ENCODE assay signal across 23 cellular contexts in genomic region chr15:60563066-60563465, GRCh38.
A peak's percentile ranks its signal among the peaks of the same experiment; 100 is the strongest.
DNase-seq lines count a peak whose midpoint lies in the region; ATAC-seq, FAIRE-seq and TF ChIP-seq lines count a peak whose summit lies in the region.
"Had no signal": no experiment of that assay in that cellular context is flagged by ENCODE, and none has a peak within 500 bp of the region (broad histone marks: within the 10 kb centered on the region; RNA-seq: fewer than 3 reads in every experiment).

No MANE protein-coding gene starts in this region.

- WGBS in HepG2 (ENCODE audit: low lambda C conversion rate): 90% methylated on average over 4 of the region's 4 CpGs

- in situ Hi-C loops in HepG2 (cut with HindIII; ENCODE audit: extremely low pct_ligation_motif_present, low pct_unique_long_range_greater_than_20kb): no loop called here

- TF ChIP-seq EP300 in HepG2 (IDR thresholded peaks at IDR 0.05; ENCODE audit: low read depth in 2 of 2, low read length in 2 of 2) (no peak), HepG2 (CRISPR knock-in tag; IDR thresholded peaks at IDR 0.05; ENCODE audit: borderline replicate concordance) (no peak)

- no TSS peak for BruUV-seq in HepG2 (replicated peaks; lab: Mats Ljungman, UMichigan)

- FAIRE-seq in HepG2 (lab: Jason Lieb, UNC): no peak
- FAIRE-seq: H54, TTC549 had no signal

- H3K9me3 ChIP-seq in CD8-positive, alpha-beta T cell (ENCODE audit: low read length): no peaks in the 10 kb centered on the region
- no peaks in the 10 kb centered on the region for H3K9me3 ChIP-seq in HepG2 (ENCODE audit: low read length)
- H3K9me3 ChIP-seq: adrenal gland, colonic mucosa had no signal

- ATAC-seq in CD8-positive, alpha-beta T cell: no peak
- no peak for ATAC-seq in activated CD8-positive, alpha-beta T cell treated with anti-CD3 and anti-CD28 coated beads for 36 hours
- ATAC-seq in HepG2 (no peak), HG03025 (IDR thresholded peaks at IDR 0.05; ENCODE audit: low FRiP score, unreplicated experiment) (no peak), HG03196 (IDR thresholded peaks at IDR 0.05; ENCODE audit: unreplicated experiment) (no peak)

- no peaks in the 10 kb centered on the region for H3K36me3 ChIP-seq in CD8-positive, alpha-beta T cell (ENCODE audit: insufficient read depth, low read length)
- H3K36me3 ChIP-seq in HepG2 (replicated peaks in 1 of 2; ENCODE audit: control insufficient read depth in 1 of 2, insufficient read depth in 2 of 2, low read length in 2 of 2): peaks cover 0 to under 1% of the 10 kb centered on the region in 2 experiments; a peak in 2 of 5 replicates
- H3K36me3 ChIP-seq: adrenal gland, colonic mucosa had no signal

- no peak for TF ChIP-seq POLR2A in HepG2 (IDR thresholded peaks at IDR 0.05; ENCODE audit: insufficient read depth in 1 of 2, low read depth in 2 of 2, low read length in 2 of 2)

- no peaks in the 10 kb centered on the region for H3K27me3 ChIP-seq in CD8-positive, alpha-beta T cell (ENCODE audit: insufficient read depth, low read length)
- H3K27me3 ChIP-seq in HepG2 (ENCODE audit: control insufficient read depth in 1 of 2, insufficient read depth in 2 of 2, low read length in 2 of 2): no peaks in the 10 kb centered on the region
- H3K27me3 ChIP-seq: adrenal gland, colonic mucosa had no signal

- H3K4me1 ChIP-seq in CD8-positive, alpha-beta T cell (ENCODE audit: insufficient read depth, low read length): peaks cover 63% of the 10 kb centered on the region
- H3K4me1 ChIP-seq in HepG2 (ENCODE audit: insufficient read depth, low read length): peaks cover 32% of the 10 kb centered on the region
- H3K4me1 ChIP-seq: colonic mucosa had no signal

- no peaks in the 10 kb centered on the region for H3K9me3 Mint-ChIP-seq in activated CD4-positive, alpha-beta T cell treated with anti-CD3 and anti-CD28 coated beads, Interleukin-2, amount 10 ng/mL, durations not matched to agents 24 days and 14 days
- H3K9me3 Mint-ChIP-seq in CD8-positive, alpha-beta T cell: no peaks in the 10 kb centered on the region
- no peaks in the 10 kb centered on the region for H3K9me3 Mint-ChIP-seq in activated CD8-positive, alpha-beta T cell treated with anti-CD3 and anti-CD28 coated beads for 36 hours
- H3K9me3 Mint-ChIP-seq: CD14-positive monocyte; mesothelial cell of epicardium; stimulated activated naive B cell treated with anti-CD40 and anti-IgM and Interleukin-4, amounts not matched to agents 10 μg/mL and 1 μg/mL and 100 μg/mL, for 72 hours had no signal

- intact Hi-C loops in activated CD4-positive, alpha-beta T cell treated with anti-CD3 and anti-CD28 coated beads, Interleukin-2, amount 10 ng/mL, durations not matched to agents 24 days and 14 days (cut with micrococcal nuclease): no loop called here
- intact Hi-C loops in CD8-positive, alpha-beta T cell (cut with DNase I, micrococcal nuclease): loop anchor here in 1 of 2 experiments (1.0 kb wide), 2 partner anchors 8 to 19 kb away; no protein-coding TSS in a partner anchor
- intact Hi-C loops in activated CD8-positive, alpha-beta T cell treated with anti-CD3 and anti-CD28 coated beads for 36 hours (cut with micrococcal nuclease): no loop called here
- intact Hi-C loops in HepG2 (cut with micrococcal nuclease; ENCODE audit: unreplicated experiment): no loop called here

- peaks cover 43% of the 10 kb centered on the region for H3K4me1 Mint-ChIP-seq in activated CD4-positive, alpha-beta T cell treated with anti-CD3 and anti-CD28 coated beads, Interleukin-2, amount 10 ng/mL, durations not matched to agents 24 days and 14 days
- peaks cover 73% of the 10 kb centered on the region for H3K4me1 Mint-ChIP-seq in CD8-positive, alpha-beta T cell (ENCODE audit: low read depth)
- peaks cover 72% of the 10 kb centered on the region for H3K4me1 Mint-ChIP-seq in activated CD8-positive, alpha-beta T cell treated with anti-CD3 and anti-CD28 coated beads for 36 hours (ENCODE audit: low read depth)
- H3K4me1 Mint-ChIP-seq: CD14-positive monocyte, mesothelial cell of epicardium had no signal

- peak overlapping the region; percentile 26 for H3K4me3 Mint-ChIP-seq in activated CD4-positive, alpha-beta T cell treated with anti-CD3 and anti-CD28 coated beads, Interleukin-2, amount 10 ng/mL, durations not matched to agents 24 days and 14 days
- peak overlapping the region; percentile 58 for H3K4me3 Mint-ChIP-seq in CD8-positive, alpha-beta T cell
- no peak overlapping the region for H3K4me3 Mint-ChIP-seq in activated CD8-positive, alpha-beta T cell treated with anti-CD3 and anti-CD28 coated beads for 36 hours
- H3K4me3 Mint-ChIP-seq: CD14-positive monocyte; mesothelial cell of epicardium; stimulated activated naive B cell treated with anti-CD40 and anti-IgM and Interleukin-4, amounts not matched to agents 10 μg/mL and 1 μg/mL and 100 μg/mL, for 72 hours had no signal

- H3K9ac ChIP-seq in HepG2 (ENCODE audit: insufficient read depth, low read depth, low read length): no peak overlapping the region

- H3K4me2 ChIP-seq in HepG2 (ENCODE audit: low read depth, low read length): no peak overlapping the region

- DNase-seq in activated CD4-positive, alpha-beta T cell treated with anti-CD3 and anti-CD28 coated beads, Interleukin-2, amount 10 ng/mL, durations not matched to agents 24 days and 14 days: no peak
- DNase-seq in activated CD4-positive, alpha-beta T cell treated with anti-CD3 and anti-CD28 coated beads, Interleukin-2, amount 50 U/mL, for 4 hours: no peak
- no peak for DNase-seq in CD8-positive, alpha-beta T cell
- DNase-seq in activated CD8-positive, alpha-beta T cell treated with anti-CD3 and anti-CD28 coated beads for 36 hours: no peak
- DNase-seq in HepG2 (ENCODE audit: low spot score) (peak; percentile 10), Ammon's horn (ENCODE audit: low spot score) (no peak)
- DNase-seq: ACHN; activated CD4-positive, alpha-beta T cell treated with anti-CD3 and anti-CD28 coated beads for 48 hours; adrenal gland; colonic mucosa; head of caudate nucleus; KBM-7; MV-4-11; NCI-H187; NCI-H2227 treated with DMSO at 0.1 percent for 48 hours; RPMI8226; stimulated activated naive B cell treated with anti-CD40 and anti-IgM and Interleukin-4, amounts not matched to agents 10 μg/mL and 1 μg/mL and 100 μg/mL, for 72 hours had no signal

- peaks cover 59% of the 10 kb centered on the region for H3K79me2 ChIP-seq in HepG2 (ENCODE audit: insufficient read depth, low read length)

- H3K27me3 Mint-ChIP-seq in activated CD4-positive, alpha-beta T cell treated with anti-CD3 and anti-CD28 coated beads, Interleukin-2, amount 10 ng/mL, durations not matched to agents 24 days and 14 days: no peaks in the 10 kb centered on the region
- no peaks in the 10 kb centered on the region for H3K27me3 Mint-ChIP-seq in CD8-positive, alpha-beta T cell (ENCODE audit: low read depth)
- H3K27me3 Mint-ChIP-seq in activated CD8-positive, alpha-beta T cell treated with anti-CD3 and anti-CD28 coated beads for 36 hours: no peaks in the 10 kb centered on the region
- H3K27me3 Mint-ChIP-seq: stimulated activated naive B cell treated with anti-CD40 and anti-IgM and Interleukin-4, amounts not matched to agents 10 μg/mL and 1 μg/mL and 100 μg/mL, for 72 hours had no signal

- H3K27ac Mint-ChIP-seq in activated CD4-positive, alpha-beta T cell treated with anti-CD3 and anti-CD28 coated beads, Interleukin-2, amount 10 ng/mL, durations not matched to agents 24 days and 14 days: peak overlapping the region; percentile 53
- H3K27ac Mint-ChIP-seq in CD8-positive, alpha-beta T cell: peak overlapping the region; percentile 93
- peak overlapping the region; percentile 72 for H3K27ac Mint-ChIP-seq in activated CD8-positive, alpha-beta T cell treated with anti-CD3 and anti-CD28 coated beads for 36 hours
- H3K27ac Mint-ChIP-seq: CD14-positive monocyte; mesothelial cell of epicardium; stimulated activated naive B cell treated with anti-CD40 and anti-IgM and Interleukin-4, amounts not matched to agents 10 μg/mL and 1 μg/mL and 100 μg/mL, for 72 hours had no signal

- peaks cover 42% of the 10 kb centered on the region for H4K20me1 ChIP-seq in HepG2 (ENCODE audit: insufficient read depth, low read length)

- POLR2A ChIA-PET in CD8-positive, alpha-beta T cell (lab: Charles Lee): interaction anchor here (0.9 to 3.0 kb wide), 4 partner anchors 9 to 18 kb away, joined by 3 to 22 read pairs (median 4); no protein-coding TSS in a partner anchor
- POLR2A ChIA-PET in activated CD8-positive, alpha-beta T cell treated with anti-CD3 and anti-CD28 coated beads for 36 hours (lab: Charles Lee): interaction anchor here (1.1 to 1.5 kb wide), 3 partner anchors 10 to 165 kb away, joined by 3 to 6 read pairs (median 4); partner anchors contain the start of gene ANXA2
- POLR2A ChIA-PET in HepG2 (lab: Yijun Ruan, JAX): no interaction called here

- peaks cover 29% of the 10 kb centered on the region for H3K36me3 Mint-ChIP-seq in activated CD4-positive, alpha-beta T cell treated with anti-CD3 and anti-CD28 coated beads, Interleukin-2, amount 10 ng/mL, durations not matched to agents 24 days and 14 days (ENCODE audit: low read depth)
- H3K36me3 Mint-ChIP-seq in CD8-positive, alpha-beta T cell: peaks cover 32% of the 10 kb centered on the region
- H3K36me3 Mint-ChIP-seq in activated CD8-positive, alpha-beta T cell treated with anti-CD3 and anti-CD28 coated beads for 36 hours (ENCODE audit: low read depth): peaks cover 7% of the 10 kb centered on the region
- H3K36me3 Mint-ChIP-seq: CD14-positive monocyte; mesothelial cell of epicardium; stimulated activated naive B cell treated with anti-CD40 and anti-IgM and Interleukin-4, amounts not matched to agents 10 μg/mL and 1 μg/mL and 100 μg/mL, for 72 hours had no signal

- CTCF ChIA-PET in CD8-positive, alpha-beta T cell (lab: Charles Lee): interaction anchor here (1.4 to 7.4 kb wide), 5 partner anchors 11 to 300 kb away, joined by 3 to 36 read pairs (median 5); no protein-coding TSS in a partner anchor
- CTCF ChIA-PET in activated CD8-positive, alpha-beta T cell treated with anti-CD3 and anti-CD28 coated beads for 36 hours (lab: Charles Lee): interaction anchor here (1.3 to 4.3 kb wide), 4 partner anchors 13 to 43 kb away, joined by 3 to 22 read pairs (median 15); no protein-coding TSS in a partner anchor
- CTCF ChIA-PET in HepG2 (lab: Yijun Ruan, JAX; ENCODE audit: low intra/inter-chr PET ratio, low total read pairs): no interaction called here

- TF ChIP-seq CTCF in CD8-positive, alpha-beta T cell (IDR thresholded peaks at IDR 0.05): no peak
- TF ChIP-seq CTCF in activated CD8-positive, alpha-beta T cell treated with anti-CD3 and anti-CD28 coated beads for 36 hours (IDR thresholded peaks at IDR 0.05): no peak
- TF ChIP-seq CTCF in HepG2 (CRISPR knock-in tag; IDR thresholded peaks at IDR 0.05): no peak

- H3K4me3 ChIP-seq in CD8-positive, alpha-beta T cell (ENCODE audit: low read depth, low read length): peak overlapping the region; percentile 22
- H3K4me3 ChIP-seq in HepG2 (replicated peaks in 1 of 3; ENCODE audit: insufficient read depth in 1 of 3, low read depth in 2 of 3, low read length in 3 of 3): no peak overlapping the region
- H3K4me3 ChIP-seq: adrenal gland, colonic mucosa had no signal

- no peak overlapping the region for H2AFZ ChIP-seq in HepG2 (ENCODE audit: low read length)

- H3K27ac ChIP-seq in CD8-positive, alpha-beta T cell (ENCODE audit: low read depth, low read length): peak overlapping the region; percentile 39
- H3K27ac ChIP-seq in HepG2 (ENCODE audit: extremely low read length, insufficient read depth, low read length): no peak overlapping the region
- H3K27ac ChIP-seq: adrenal gland, colonic mucosa had no signal

- no peak for TF ChIP-seq RAD21 in HepG2 (CRISPR knock-in tag; IDR thresholded peaks at IDR 0.05)
